Comparison of ENCODE assay signal across 20 cellular contexts in the genomic region with DNA sequence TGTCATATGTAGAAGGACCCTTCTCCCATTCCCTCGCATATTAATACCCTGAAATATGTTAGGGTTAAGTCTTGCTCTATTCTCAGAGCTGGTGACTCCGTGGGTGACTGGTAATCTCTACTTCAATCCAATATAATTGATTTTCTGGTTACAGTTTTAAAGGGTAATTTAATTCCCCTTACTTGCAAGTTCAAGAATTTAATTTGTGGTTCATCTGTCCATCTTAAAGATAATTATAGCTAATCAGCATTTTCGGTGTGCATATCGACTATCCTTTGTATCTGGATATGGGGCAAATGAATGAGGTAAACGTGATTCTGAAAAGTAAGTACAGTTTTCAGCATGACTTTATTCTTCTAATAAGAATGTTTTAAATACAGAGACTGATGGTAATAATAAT.
DNase-seq lines count a peak whose midpoint lies in the region; ATAC-seq, FAIRE-seq and TF ChIP-seq lines count a peak whose summit lies in the region.
"Had no signal": no experiment of that assay in that cellular context is flagged by ENCODE, and none has a peak within 500 bp of the region (broad histone marks: within the 10 kb centered on the region; RNA-seq: fewer than 3 reads in every experiment).

No MANE protein-coding gene starts in this region.

- no peaks in the 10 kb centered on the region for H3K9me3 ChIP-seq in A549
- H3K9me3 ChIP-seq in Karpas-422 (ENCODE audit: low read length) = no peaks in the 10 kb centered on the region
- H3K9me3 ChIP-seq: BLaER1, Caco-2, HAP-1 had no signal

- DNase-seq in A549 (ENCODE audit: low read depth in 1 of 2, low spot score in 1 of 2) = no peak
- DNase-seq in Karpas-422 = peak; percentile 27
- DNase-seq in NCI-H524 treated with DMSO at 0.1 percent for 48 hours (lab: John Stamatoyannopoulos, UW) = peak; percentile 98
- no peak for DNase-seq in activated T-cell treated with anti-CD3 and anti-CD28 coated beads for 4 hours
- DNase-seq in activated CD4-positive, CD25-positive, alpha-beta regulatory T cell treated with anti-CD3 and anti-CD28 coated beads, Interleukin-2, amount 50 U/mL, for 72 hours = no peak
- no peak for DNase-seq in stimulated activated CD4-positive, alpha-beta T cell treated with anti-CD3 and anti-CD28 coated beads, Interleukin-12 subunit alpha, Interleukin-12 subunit beta, amount 100 ng/mL, for 4 hours
- DNase-seq: Caco-2; CD4-positive, CD25-positive, alpha-beta regulatory T cell; CD8-positive, alpha-beta T cell; DMS153; DND-41; GOT3; HFFc6 had no signal

- H3K27ac ChIP-seq in A549 = no peak overlapping the region
- no peak overlapping the region for H3K27ac ChIP-seq in Karpas-422 (ENCODE audit: low read length)
- H3K27ac ChIP-seq: BLaER1, C4-2B had no signal

- TF ChIP-seq RAD21 in A549 (conservative IDR thresholded peaks at IDR 0.05 in 1 of 2, IDR thresholded peaks at IDR 0.05 in 1 of 2) = no peak

- H3K4me3 ChIP-seq in A549 = no peak overlapping the region
- H3K4me3 ChIP-seq in Karpas-422 (ENCODE audit: low read length) = no peak overlapping the region
- H3K4me3 ChIP-seq: BLaER1, HAP-1 had no signal

- FAIRE-seq in A549 (lab: Jason Lieb, UNC) = no peak
- FAIRE-seq: G401.6, GM12892, GM19239, H54 had no signal

- H3K4me2 ChIP-seq in A549 = no peak overlapping the region
- H3K4me2 ChIP-seq in Karpas-422 (ENCODE audit: low read depth, low read length, poor library complexity, severe bottlenecking) = no peak overlapping the region
- H3K4me2 ChIP-seq: BLaER1 had no signal

- H3K79me2 ChIP-seq in Karpas-422 (ENCODE audit: low read length) = no peaks in the 10 kb centered on the region

- H3K36me3 ChIP-seq in Karpas-422 (ENCODE audit: insufficient read depth, low read length) = no peaks in the 10 kb centered on the region
- H3K36me3 ChIP-seq: BLaER1, HAP-1 had no signal

- CTCF ChIA-PET in A549 (lab: Yijun Ruan, JAX) = no interaction called here

- H2AFZ ChIP-seq in Karpas-422 (ENCODE audit: low read length) = no peak overlapping the region

- TF ChIP-seq EP300 in A549 (IDR thresholded peaks at IDR 0.05) = no peak

- TF ChIP-seq CTCF in A549 (IDR thresholded peaks at IDR 0.05) = no peak

- no peaks in the 10 kb centered on the region for H3K9me2 ChIP-seq in Karpas-422 (replicated peaks; ENCODE audit: insufficient read depth, low read length)

- 13% methylated on average over 5 of the region's 5 CpGs for WGBS in A549 (ENCODE audit: missing lambda C conversion rate)

- TF ChIP-seq POLR2A in A549 (IDR thresholded peaks at IDR 0.05; ENCODE audit: low read length) = no peak

- no peak overlapping the region for H3K9ac ChIP-seq in Karpas-422 (ENCODE audit: low read length)
- H3K9ac ChIP-seq: BLaER1 had no signal

- no peaks in the 10 kb centered on the region for H3K4me1 ChIP-seq in A549
- H3K4me1 ChIP-seq in Karpas-422 (ENCODE audit: low read length) = no peaks in the 10 kb centered on the region
- H3K4me1 ChIP-seq: BLaER1 had no signal

- ATAC-seq in A549 = no peak
- ATAC-seq: CD8-positive, alpha-beta T cell had no signal

- no peaks in the 10 kb centered on the region for H4K20me1 ChIP-seq in Karpas-422 (ENCODE audit: insufficient read depth, low read depth, low read length)
- H4K20me1 ChIP-seq: BLaER1 had no signal

- H3K27me3 ChIP-seq in Karpas-422 (ENCODE audit: low read length) = no peaks in the 10 kb centered on the region
- H3K27me3 ChIP-seq: BLaER1 had no signal

- POLR2A ChIA-PET in A549 (lab: Yijun Ruan, JAX) = no interaction called here

TF ChIP-seq in A549, 52 proteins besides CTCF, POLR2A, EP300 and RAD21:
- TF ChIP-seq PHF8 (IDR thresholded peaks at IDR 0.05; ENCODE audit: borderline replicate concordance, low read depth) (no peak), SREBF2 (IDR thresholded peaks at IDR 0.05) (no peak), FOXS1 (CRISPR knock-in tag; IDR thresholded peaks at IDR 0.05) (no peak), EHF (CRISPR knock-in tag; IDR thresholded peaks at IDR 0.05) (no peak), MAFK (IDR thresholded peaks at IDR 0.05; ENCODE audit: partially characterized antibody) (peak; percentile 32), KDM1A (IDR thresholded peaks at IDR 0.05; ENCODE audit: low read depth) (no peak)
- TF ChIP-seq, protein P1, sequence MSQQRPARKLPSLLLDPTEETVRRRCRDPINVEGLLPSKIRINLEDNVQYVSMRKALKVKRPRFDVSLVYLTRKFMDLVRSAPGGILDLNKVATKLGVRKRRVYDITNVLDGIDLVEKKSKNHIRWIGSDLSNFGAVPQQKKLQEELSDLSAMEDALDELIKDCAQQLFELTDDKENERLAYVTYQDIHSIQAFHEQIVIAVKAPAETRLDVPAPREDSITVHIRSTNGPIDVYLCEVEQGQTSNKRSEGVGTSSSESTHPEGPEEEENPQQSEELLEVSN (IDR thresholded peaks at IDR 0.05; ENCODE audit: borderline replicate concordance, low read depth) = no peak

Comparison
In these comparisons a context has a peak if more than half of its experiments do, and no peak if none do; other contexts are left out.
1. DNase-seq: peak in Karpas-422 (single experiment) and NCI-H524 treated with DMSO at 0.1 percent for 48 hours (single experiment); none in A549 (0 of 2), activated T-cell treated with anti-CD3 and anti-CD28 coated beads for 4 hours (single experiment), activated CD4-positive, CD25-positive, alpha-beta regulatory T cell treated with anti-CD3 and anti-CD28 coated beads, Interleukin-2, amount 50 U/mL, for 72 hours (single experiment) and stimulated activated CD4-positive, alpha-beta T cell treated with anti-CD3 and anti-CD28 coated beads, Interleukin-12 subunit alpha, Interleukin-12 subunit beta, amount 100 ng/mL, for 4 hours (single experiment).